In genomic region chr14:24121210-24121609, GRCh38 we compare ENCODE assay signal across 31 cellular contexts. TPM values are rescaled to one million over a fixed set of nuclear protein-coding genes. Genes with fewer than 3 reads are reported as not detected.
"Had no signal": no experiment of that assay in that cellular context is flagged by ENCODE, and none has a peak within 500 bp of the region (broad histone marks: within the 10 kb centered on the region; RNA-seq: fewer than 3 reads in every experiment).

No MANE protein-coding gene starts in this region.

- H3K27me3 Mint-ChIP-seq: activated CD4-positive, alpha-beta memory T cell treated with anti-CD3 and anti-CD28 coated beads, Interleukin-2, amount 10 ng/mL, durations not matched to agents 7 days and 5 days; activated CD4-positive, alpha-beta T cell treated with anti-CD3 and anti-CD28 coated beads, Interleukin-2, amount 10 ng/mL, durations not matched to agents 7 days and 5 days; activated naive CD8-positive, alpha-beta T cell treated with anti-CD3 and anti-CD28 coated beads for 36 hours; activated naive CD8-positive, alpha-beta T cell treated with anti-CD3 and anti-CD28 coated beads, Interleukin-2, amount 50 U/mL, for 24 hours; activated T-cell treated with anti-CD3 and anti-CD28 coated beads, Interleukin-2, amount 50 U/mL, for 24 hours; central memory CD8-positive, alpha-beta T cell; effector memory CD8-positive, alpha-beta T cell had no signal

- ATAC-seq: activated naive CD8-positive, alpha-beta T cell treated with anti-CD3 and anti-CD28 coated beads, Interleukin-2, amount 50 U/mL, for 24 hours; activated T-cell treated with anti-CD3 and anti-CD28 coated beads, Interleukin-2, amount 50 U/mL, for 72 hours; effector memory CD8-positive, alpha-beta T cell; foreskin keratinocyte; gastrocnemius medialis; heart left ventricle had no signal

- DNase-seq: activated CD4-positive, alpha-beta memory T cell treated with anti-CD3 and anti-CD28 coated beads, Interleukin-2, amount 10 ng/mL, durations not matched to agents 7 days and 5 days; activated CD4-positive, alpha-beta T cell treated with anti-CD3 and anti-CD28 coated beads for 1 hour; activated CD4-positive, alpha-beta T cell treated with anti-CD3 and anti-CD28 coated beads for 4 hours; activated CD4-positive, alpha-beta T cell treated with anti-CD3 and anti-CD28 coated beads, Interleukin-2, amount 10 ng/mL, durations not matched to agents 7 days and 5 days; activated CD4-positive, alpha-beta T cell treated with anti-CD3 and anti-CD28 coated beads, Interleukin-2, amount 50 U/mL, for 4 hours; activated CD4-positive, CD25-positive, alpha-beta regulatory T cell; activated CD8-positive, alpha-beta memory T cell treated with anti-CD3 and anti-CD28 coated beads, Interleukin-2, amount 50 U/mL, for 48 hours; activated gamma-delta T cell; activated naive CD4-positive, alpha-beta T cell; activated naive CD4-positive, alpha-beta T cell treated with anti-CD3 and anti-CD28 coated beads, Interleukin-2, amount 50 U/mL, for 16 hours; activated naive CD8-positive, alpha-beta T cell treated with anti-CD3 and anti-CD28 coated beads for 36 hours; activated naive CD8-positive, alpha-beta T cell treated with anti-CD3 and anti-CD28 coated beads, Interleukin-2, amount 50 U/mL, for 24 hours; activated T-cell treated with anti-CD3 and anti-CD28 coated beads for 4 hours; activated T-cell treated with anti-CD3 and anti-CD28 coated beads, Interleukin-2, amount 50 U/mL, for 24 hours; activated T-cell treated with anti-CD3 and anti-CD28 coated beads, Interleukin-2, amount 50 U/mL, for 72 hours; adrenal gland; amygdala; brain microvascular endothelial cell; cortex of kidney; dermis blood vessel endothelial cell; effector CD4-positive, alpha-beta T cell; effector memory CD8-positive, alpha-beta T cell; erythroblast; foreskin keratinocyte; gastrocnemius medialis; glutamatergic neuron; heart left ventricle; T-helper 2 cell had no signal

- H3K27ac Mint-ChIP-seq: activated CD4-positive, alpha-beta memory T cell treated with anti-CD3 and anti-CD28 coated beads, Interleukin-2, amount 10 ng/mL, durations not matched to agents 7 days and 5 days; activated CD4-positive, alpha-beta T cell treated with anti-CD3 and anti-CD28 coated beads, Interleukin-2, amount 10 ng/mL, durations not matched to agents 7 days and 5 days; activated naive CD8-positive, alpha-beta T cell treated with anti-CD3 and anti-CD28 coated beads for 36 hours; activated naive CD8-positive, alpha-beta T cell treated with anti-CD3 and anti-CD28 coated beads, Interleukin-2, amount 50 U/mL, for 24 hours; activated T-cell treated with anti-CD3 and anti-CD28 coated beads, Interleukin-2, amount 50 U/mL, for 24 hours; effector memory CD8-positive, alpha-beta T cell had no signal

- H3K9me3 Mint-ChIP-seq: activated CD4-positive, alpha-beta memory T cell treated with anti-CD3 and anti-CD28 coated beads, Interleukin-2, amount 10 ng/mL, durations not matched to agents 7 days and 5 days; activated CD4-positive, alpha-beta T cell treated with anti-CD3 and anti-CD28 coated beads, Interleukin-2, amount 10 ng/mL, durations not matched to agents 7 days and 5 days; activated naive CD8-positive, alpha-beta T cell treated with anti-CD3 and anti-CD28 coated beads for 36 hours; activated naive CD8-positive, alpha-beta T cell treated with anti-CD3 and anti-CD28 coated beads, Interleukin-2, amount 50 U/mL, for 24 hours; activated T-cell treated with anti-CD3 and anti-CD28 coated beads, Interleukin-2, amount 50 U/mL, for 24 hours; activated T-cell treated with anti-CD3 and anti-CD28 coated beads, Interleukin-2, amount 50 U/mL, for 72 hours; central memory CD8-positive, alpha-beta T cell; effector memory CD8-positive, alpha-beta T cell had no signal

- H3K4me3 Mint-ChIP-seq: activated CD4-positive, alpha-beta memory T cell treated with anti-CD3 and anti-CD28 coated beads, Interleukin-2, amount 10 ng/mL, durations not matched to agents 7 days and 5 days; activated CD4-positive, alpha-beta T cell treated with anti-CD3 and anti-CD28 coated beads, Interleukin-2, amount 10 ng/mL, durations not matched to agents 7 days and 5 days; activated naive CD8-positive, alpha-beta T cell treated with anti-CD3 and anti-CD28 coated beads for 36 hours; activated naive CD8-positive, alpha-beta T cell treated with anti-CD3 and anti-CD28 coated beads, Interleukin-2, amount 50 U/mL, for 24 hours; activated T-cell treated with anti-CD3 and anti-CD28 coated beads, Interleukin-2, amount 50 U/mL, for 24 hours; activated T-cell treated with anti-CD3 and anti-CD28 coated beads, Interleukin-2, amount 50 U/mL, for 72 hours; central memory CD8-positive, alpha-beta T cell; effector memory CD8-positive, alpha-beta T cell had no signal

- H3K27ac ChIP-seq: adrenal gland, brain microvascular endothelial cell, esophagus muscularis mucosa, foreskin keratinocyte, gastrocnemius medialis, heart left ventricle had no signal

RNA-seq across cellular contexts. Expression of gene FITM1, which starts 9.2 kb away (rescaled TPM):
- total RNA-seq: bronchial epithelial cell had no signal
